In genomic region chr1:230753586-230754251, GRCh38 we compare ENCODE assay signal across 8 cellular contexts. TPM values are rescaled to one million over a fixed set of nuclear protein-coding genes. Genes with fewer than 3 reads are reported as not detected.
DNase-seq lines count a peak whose midpoint lies in the region; ATAC-seq and TF ChIP-seq lines count a peak whose summit lies in the region.

No MANE protein-coding gene starts in this region.

- peak overlapping the region; percentile 49 for H2AFZ ChIP-seq in neuron (ENCODE audit: low read depth, low read length)

- no peaks in the 10 kb centered on the region for H3K36me3 ChIP-seq in CD8-positive, alpha-beta T cell (ENCODE audit: insufficient read depth, low read length)
- H3K36me3 ChIP-seq in HUES64 (ENCODE audit: insufficient read depth, low read length), result no peaks in the 10 kb centered on the region
- H3K36me3 ChIP-seq in neuron (ENCODE audit: insufficient read depth, low read length), result no peaks in the 10 kb centered on the region

- DNase-seq in CD8-positive, alpha-beta T cell, result peak in 1 of 7 experiments; percentile 40
- DNase-seq in SHP77 treated with DMSO at 0.1 percent for 48 hours (lab: John Stamatoyannopoulos, UW), result peak; percentile 67
- peak; percentile 26 for DNase-seq in fibroblast of pulmonary artery (ENCODE audit: low read depth)
- no peak for DNase-seq in activated CD8-positive, alpha-beta memory T cell treated with anti-CD3 and anti-CD28 coated beads, Interleukin-2, amount 10 ng/mL, durations not matched to agents 7 days and 5 days
- no peak for DNase-seq in activated gamma-delta T cell (lab: John Stamatoyannopoulos, UW)

- peak; percentile 75 for ATAC-seq in CD8-positive, alpha-beta T cell
- no peak for ATAC-seq in GM19395 (IDR thresholded peaks at IDR 0.05; ENCODE audit: unreplicated experiment)
- ATAC-seq in activated CD8-positive, alpha-beta memory T cell treated with anti-CD3 and anti-CD28 coated beads, Interleukin-2, amount 10 ng/mL, durations not matched to agents 7 days and 5 days, result no peak

- H3K27ac ChIP-seq in CD8-positive, alpha-beta T cell (ENCODE audit: low read depth, low read length), result no peak overlapping the region
- peak overlapping the region; percentile 90 for H3K27ac ChIP-seq in HUES64 (ENCODE audit: low read depth, low read length)

- H3K9ac ChIP-seq in HUES64 (ENCODE audit: low read depth, low read length), result peak overlapping the region; percentile 77

- peak overlapping the region; percentile 72 for H3K4me3 Mint-ChIP-seq in CD8-positive, alpha-beta T cell
- H3K4me3 Mint-ChIP-seq in activated CD8-positive, alpha-beta memory T cell treated with anti-CD3 and anti-CD28 coated beads, Interleukin-2, amount 10 ng/mL, durations not matched to agents 7 days and 5 days, result no peak overlapping the region

- H3K4me1 Mint-ChIP-seq in CD8-positive, alpha-beta T cell (ENCODE audit: low read depth), result peaks cover 10% of the 10 kb centered on the region
- no peaks in the 10 kb centered on the region for H3K4me1 Mint-ChIP-seq in activated CD8-positive, alpha-beta memory T cell treated with anti-CD3 and anti-CD28 coated beads, Interleukin-2, amount 10 ng/mL, durations not matched to agents 7 days and 5 days

- no peaks in the 10 kb centered on the region for H3K9me3 ChIP-seq in CD8-positive, alpha-beta T cell (ENCODE audit: low read length)
- H3K9me3 ChIP-seq in HUES64 (ENCODE audit: insufficient read depth, low read depth, low read length) (no peaks in the 10 kb centered on the region), neuron (ENCODE audit: low read length) (peaks cover 5% of the 10 kb centered on the region)

- no peaks in the 10 kb centered on the region for H3K36me3 Mint-ChIP-seq in CD8-positive, alpha-beta T cell
- H3K36me3 Mint-ChIP-seq in activated CD8-positive, alpha-beta memory T cell treated with anti-CD3 and anti-CD28 coated beads, Interleukin-2, amount 10 ng/mL, durations not matched to agents 7 days and 5 days, result no peaks in the 10 kb centered on the region

- H3K9me3 Mint-ChIP-seq in CD8-positive, alpha-beta T cell, result no peaks in the 10 kb centered on the region
- H3K9me3 Mint-ChIP-seq in activated CD8-positive, alpha-beta memory T cell treated with anti-CD3 and anti-CD28 coated beads, Interleukin-2, amount 10 ng/mL, durations not matched to agents 7 days and 5 days (ENCODE audit: low read depth), result no peaks in the 10 kb centered on the region

- no peaks in the 10 kb centered on the region for H3K4me1 ChIP-seq in CD8-positive, alpha-beta T cell (ENCODE audit: insufficient read depth, low read length)
- H3K4me1 ChIP-seq in HUES64 (ENCODE audit: insufficient read depth, low read length) (peaks cover 47% of the 10 kb centered on the region), neuron (ENCODE audit: insufficient read depth, low read length) (peaks cover 4% of the 10 kb centered on the region)

- POLR2A ChIA-PET in CD8-positive, alpha-beta T cell (lab: Charles Lee), result no interaction called here

- peak overlapping the region; percentile 39 for H3K4me3 ChIP-seq in CD8-positive, alpha-beta T cell (ENCODE audit: low read depth, low read length)
- H3K4me3 ChIP-seq in HUES64 (ENCODE audit: low read length) (peak overlapping the region; percentile 56), fibroblast of pulmonary artery (replicated peaks; ENCODE audit: low read depth, low read length) (no peak overlapping the region), neuron (ENCODE audit: low read length) (peak overlapping the region; percentile 22)

- no peak for TF ChIP-seq CTCF in CD8-positive, alpha-beta T cell (IDR thresholded peaks at IDR 0.05)
- no peak for TF ChIP-seq CTCF in fibroblast of pulmonary artery (IDR thresholded peaks at IDR 0.05; ENCODE audit: low read length, missing control alignments)

- no peaks in the 10 kb centered on the region for H3K27me3 ChIP-seq in CD8-positive, alpha-beta T cell (ENCODE audit: insufficient read depth, low read length)
- H3K27me3 ChIP-seq in HUES64 (ENCODE audit: insufficient read depth, low read length) (no peaks in the 10 kb centered on the region), neuron (ENCODE audit: insufficient read depth, low read length) (no peaks in the 10 kb centered on the region)

- CTCF ChIA-PET in CD8-positive, alpha-beta T cell (lab: Charles Lee), result interaction anchor here (1.5 kb wide), 1 partner anchor 10 kb away, joined by 3 read pairs; no protein-coding TSS in a partner anchor
- CTCF ChIA-PET in activated CD8-positive, alpha-beta memory T cell treated with anti-CD3 and anti-CD28 coated beads, Interleukin-2, amount 10 ng/mL, durations not matched to agents 7 days and 5 days (lab: Charles Lee), result no interaction called here

- intact Hi-C loops in CD8-positive, alpha-beta T cell (cut with DNase I, micrococcal nuclease), result loop anchor here in 1 of 2 experiments (2.0 kb wide), 1 partner anchor 115 kb away; the partner anchor contains the start of gene C1orf198

- peaks cover 3% of the 10 kb centered on the region for H3K27me3 Mint-ChIP-seq in CD8-positive, alpha-beta T cell (ENCODE audit: low read depth)
- peaks cover 8% of the 10 kb centered on the region for H3K27me3 Mint-ChIP-seq in activated CD8-positive, alpha-beta memory T cell treated with anti-CD3 and anti-CD28 coated beads, Interleukin-2, amount 10 ng/mL, durations not matched to agents 7 days and 5 days

- 11% methylated on average over 21 of the region's 24 CpGs for WGBS in HUES64

- peak overlapping the region; percentile 71 for H3K27ac Mint-ChIP-seq in CD8-positive, alpha-beta T cell
- no peak overlapping the region for H3K27ac Mint-ChIP-seq in activated CD8-positive, alpha-beta memory T cell treated with anti-CD3 and anti-CD28 coated beads, Interleukin-2, amount 10 ng/mL, durations not matched to agents 7 days and 5 days

RNA-seq across cellular contexts. Expression of gene CAPN9, which starts 6.5 kb away (rescaled TPM):
- not detected for total RNA-seq in CD8-positive, alpha-beta T cell
- polyA plus RNA-seq in HUES64 (2013, experiment 1 of 2), result 0.75 TPM
- polyA plus RNA-seq in HUES64 (2013, experiment 2 of 2), result 0.19 TPM
- total RNA-seq in activated CD8-positive, alpha-beta memory T cell treated with anti-CD3 and anti-CD28 coated beads, Interleukin-2, amount 10 ng/mL, durations not matched to agents 7 days and 5 days, result not detected

RNA-seq across cellular contexts. Expression of gene AGT, which starts 39.8 kb away (rescaled TPM):
- not detected for total RNA-seq in CD8-positive, alpha-beta T cell
- 0.10 TPM for polyA plus RNA-seq in HUES64 (2013, experiment 1 of 2)
- polyA plus RNA-seq in HUES64 (2013, experiment 2 of 2), result 0.19 TPM
- total RNA-seq in activated CD8-positive, alpha-beta memory T cell treated with anti-CD3 and anti-CD28 coated beads, Interleukin-2, amount 10 ng/mL, durations not matched to agents 7 days and 5 days, result not detected

Comparison
In these comparisons a context has a peak if more than half of its experiments do, and no peak if none do; other contexts are left out.
1. DNase-seq: peak in SHP77 treated with DMSO at 0.1 percent for 48 hours (single experiment) and fibroblast of pulmonary artery (single experiment); none in activated CD8-positive, alpha-beta memory T cell treated with anti-CD3 and anti-CD28 coated beads, Interleukin-2, amount 10 ng/mL, durations not matched to agents 7 days and 5 days (single experiment) and activated gamma-delta T cell (single experiment).